Comparison of ENCODE assay signal across 12 cellular contexts in the genomic region with DNA sequence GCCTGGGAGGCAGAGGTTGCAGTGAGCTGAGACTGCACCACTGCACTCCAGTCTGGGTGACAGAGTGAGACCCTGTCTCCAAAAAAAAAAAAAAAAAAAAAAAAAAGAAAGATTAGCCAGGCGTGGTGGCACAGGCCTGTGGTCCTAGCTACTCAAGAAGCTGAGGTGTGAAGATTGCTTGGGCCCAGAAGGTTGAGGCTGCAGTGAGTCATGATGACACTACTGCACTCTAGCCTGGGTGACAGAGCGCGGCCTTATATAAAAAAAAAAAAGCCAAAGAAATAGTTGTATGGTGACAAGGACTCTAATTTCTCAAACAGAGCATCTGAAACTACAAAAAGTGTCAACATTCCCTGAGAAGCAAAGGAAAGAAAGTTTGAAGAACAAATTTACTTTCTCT. TPM values are rescaled to one million over a fixed set of nuclear protein-coding genes. Genes with fewer than 3 reads are reported as not detected.
DNase-seq lines count a peak whose midpoint lies in the region; ATAC-seq and TF ChIP-seq lines count a peak whose summit lies in the region.
"Had no signal": no experiment of that assay in that cellular context is flagged by ENCODE, and none has a peak within 500 bp of the region (broad histone marks: within the 10 kb centered on the region; RNA-seq: fewer than 3 reads in every experiment).

No MANE protein-coding gene starts in this region.

- H3K27me3 Mint-ChIP-seq in activated T-helper 1 cell treated with anti-CD3 and anti-CD28 coated beads, Interleukin-12 subunit alpha, Interleukin-12 subunit beta, Interleukin-2, Interleukin-4 antibody, amounts not matched to agents 30 ng/mL and 10 ng/mL and 1 ng/mL, durations not matched to agents 14 hours and 24 hours and 36 hours (ENCODE audit: insufficient read depth), result no peaks in the 10 kb centered on the region

- peaks cover 67% of the 10 kb centered on the region for H3K4me1 Mint-ChIP-seq in activated T-helper 1 cell treated with anti-CD3 and anti-CD28 coated beads, Interleukin-12 subunit alpha, Interleukin-12 subunit beta, Interleukin-2, Interleukin-4 antibody, amounts not matched to agents 30 ng/mL and 10 ng/mL and 1 ng/mL, durations not matched to agents 14 hours and 24 hours and 36 hours (ENCODE audit: low read depth)

- DNase-seq in Caki2 (ENCODE audit: low read depth) (peak; percentile 84), HS-5 (ENCODE audit: low read depth) (peak; percentile 30), kidney tubule cell (ENCODE audit: low spot score) (peak; percentile 89), omental fat pad (ENCODE audit: low spot score) (no peak), NCI-H526 (lab: John Stamatoyannopoulos, UW) (no peak), NCI-H774 (lab: John Stamatoyannopoulos, UW) (no peak)
- DNase-seq in activated T-helper 1 cell treated with anti-CD3 and anti-CD28 coated beads, Interleukin-12 subunit alpha, Interleukin-12 subunit beta, Interleukin-2, Interleukin-4 antibody, amounts not matched to agents 30 ng/mL and 10 ng/mL and 1 ng/mL, durations not matched to agents 14 hours and 24 hours and 36 hours (ENCODE audit: low spot score), result no peak
- DNase-seq: cerebellar nuclear complex, mesendoderm, Right ventricle myocardium superior had no signal

- in situ Hi-C loops in Caki2 (cut with HindIII; ENCODE audit: low pct_unique_long_range_greater_than_20kb, low sequenced_read_pairs), result no loop called here

- H3K27ac Mint-ChIP-seq in activated T-helper 1 cell treated with anti-CD3 and anti-CD28 coated beads, Interleukin-12 subunit alpha, Interleukin-12 subunit beta, Interleukin-2, Interleukin-4 antibody, amounts not matched to agents 30 ng/mL and 10 ng/mL and 1 ng/mL, durations not matched to agents 14 hours and 24 hours and 36 hours, result peak overlapping the region; percentile 91

- H3K36me3 Mint-ChIP-seq in activated T-helper 1 cell treated with anti-CD3 and anti-CD28 coated beads, Interleukin-12 subunit alpha, Interleukin-12 subunit beta, Interleukin-2, Interleukin-4 antibody, amounts not matched to agents 30 ng/mL and 10 ng/mL and 1 ng/mL, durations not matched to agents 14 hours and 24 hours and 36 hours (ENCODE audit: low read depth), result peaks cover 30% of the 10 kb centered on the region

- H3K9me3 Mint-ChIP-seq in activated T-helper 1 cell treated with anti-CD3 and anti-CD28 coated beads, Interleukin-12 subunit alpha, Interleukin-12 subunit beta, Interleukin-2, Interleukin-4 antibody, amounts not matched to agents 30 ng/mL and 10 ng/mL and 1 ng/mL, durations not matched to agents 14 hours and 24 hours and 36 hours, result no peaks in the 10 kb centered on the region

- intact Hi-C loops in activated T-helper 1 cell treated with anti-CD3 and anti-CD28 coated beads, Interleukin-12 subunit alpha, Interleukin-12 subunit beta, Interleukin-2, Interleukin-4 antibody, amounts not matched to agents 30 ng/mL and 10 ng/mL and 1 ng/mL, durations not matched to agents 14 hours and 24 hours and 36 hours (cut with micrococcal nuclease), result loop anchor here (5.0 kb wide), 2 partner anchors 33 to 293 kb away; a partner anchor contains a TSS

- ATAC-seq in HG03097 (IDR thresholded peaks at IDR 0.05; ENCODE audit: low FRiP score, unreplicated experiment), result no peak
- no peak for ATAC-seq in omental fat pad (ENCODE audit: low FRiP score)
- ATAC-seq: sciatic nerve had no signal

- H3K4me3 Mint-ChIP-seq in activated T-helper 1 cell treated with anti-CD3 and anti-CD28 coated beads, Interleukin-12 subunit alpha, Interleukin-12 subunit beta, Interleukin-2, Interleukin-4 antibody, amounts not matched to agents 30 ng/mL and 10 ng/mL and 1 ng/mL, durations not matched to agents 14 hours and 24 hours and 36 hours, result peak overlapping the region; percentile 84

- no peak for TF ChIP-seq CTCF in omental fat pad (IDR thresholded peaks at IDR 0.05)

RNA-seq across cellular contexts. Expression of a gene that starts 3.4 kb away (rescaled TPM):
- total RNA-seq in Caki2 (2014; rRNA removed; shearing (Covaris generic); ENCODE audit: low replicate concordance), result 1.9 and 2.6 TPM in 2 replicates
- 28.0 and 29.6 TPM in 2 replicates for total RNA-seq in activated T-helper 1 cell treated with anti-CD3 and anti-CD28 coated beads, Interleukin-12 subunit alpha, Interleukin-12 subunit beta, Interleukin-2, Interleukin-4 antibody, amounts not matched to agents 30 ng/mL and 10 ng/mL and 1 ng/mL, durations not matched to agents 14 hours and 24 hours and 36 hours
- 10 to 100 TPM in 1 of 4 donors, 1 to 10 TPM in 3; 2.2 to 10.1 (median 3.5) TPM for total RNA-seq in omental fat pad
- total RNA-seq: Right ventricle myocardium superior had no signal

RNA-seq across cellular contexts. Expression of a gene that starts 12.9 kb away (rescaled TPM):
- 5.9 and 7.6 TPM in 2 replicates for total RNA-seq in Caki2 (2014; rRNA removed; shearing (Covaris generic); ENCODE audit: low replicate concordance)
- 25.8 and 27.4 TPM in 2 replicates for total RNA-seq in activated T-helper 1 cell treated with anti-CD3 and anti-CD28 coated beads, Interleukin-12 subunit alpha, Interleukin-12 subunit beta, Interleukin-2, Interleukin-4 antibody, amounts not matched to agents 30 ng/mL and 10 ng/mL and 1 ng/mL, durations not matched to agents 14 hours and 24 hours and 36 hours
- total RNA-seq in omental fat pad, result 10 to 100 TPM in 1 of 4 donors, 1 to 10 TPM in 3; 6.5 to 26.0 (median 7.7) TPM

RNA-seq across cellular contexts. Expression of a gene that starts 28.4 kb away (rescaled TPM):
- 6.6 and 12.5 TPM in 2 replicates for total RNA-seq in Caki2 (2014; rRNA removed; shearing (Covaris generic); ENCODE audit: low replicate concordance)
- total RNA-seq in activated T-helper 1 cell treated with anti-CD3 and anti-CD28 coated beads, Interleukin-12 subunit alpha, Interleukin-12 subunit beta, Interleukin-2, Interleukin-4 antibody, amounts not matched to agents 30 ng/mL and 10 ng/mL and 1 ng/mL, durations not matched to agents 14 hours and 24 hours and 36 hours, result 67.8 and 71.6 TPM in 2 replicates
- total RNA-seq in omental fat pad, result 10 to 100 TPM in 3 of 4 donors, 1 to 10 TPM in 1; 7.7 to 47.3 (median 18.7) TPM

RNA-seq across cellular contexts. Expression of a gene that starts 48.4 kb away (rescaled TPM):
- 24.3 and 71.6 TPM in 2 replicates for total RNA-seq in Caki2 (2014; rRNA removed; shearing (Covaris generic); ENCODE audit: low replicate concordance)
- 101 and 104 TPM in 2 replicates for total RNA-seq in activated T-helper 1 cell treated with anti-CD3 and anti-CD28 coated beads, Interleukin-12 subunit alpha, Interleukin-12 subunit beta, Interleukin-2, Interleukin-4 antibody, amounts not matched to agents 30 ng/mL and 10 ng/mL and 1 ng/mL, durations not matched to agents 14 hours and 24 hours and 36 hours
- 100 to 1,000 TPM; 100 to 255 (median 143) TPM for total RNA-seq in omental fat pad

RNA-seq across cellular contexts. Expression of a gene that starts 53.6 kb away (rescaled TPM):
- total RNA-seq in Caki2 (2014; rRNA removed; shearing (Covaris generic); ENCODE audit: low replicate concordance), result 2.3 and 5.3 TPM in 2 replicates
- 48.2 and 54.9 TPM in 2 replicates for total RNA-seq in activated T-helper 1 cell treated with anti-CD3 and anti-CD28 coated beads, Interleukin-12 subunit alpha, Interleukin-12 subunit beta, Interleukin-2, Interleukin-4 antibody, amounts not matched to agents 30 ng/mL and 10 ng/mL and 1 ng/mL, durations not matched to agents 14 hours and 24 hours and 36 hours
- 1 to 10 TPM; 3.0 to 9.1 (median 6.3) TPM for total RNA-seq in omental fat pad

Comparison
In these comparisons a context has a peak if more than half of its experiments do, and no peak if none do; other contexts are left out.
1. DNase-seq: peak in Caki2 (single experiment), HS-5 (single experiment) and kidney tubule cell (single experiment); none in activated T-helper 1 cell treated with anti-CD3 and anti-CD28 coated beads, Interleukin-12 subunit alpha, Interleukin-12 subunit beta, Interleukin-2, Interleukin-4 antibody, amounts not matched to agents 30 ng/mL and 10 ng/mL and 1 ng/mL, durations not matched to agents 14 hours and 24 hours and 36 hours (single experiment), omental fat pad (single experiment), NCI-H526 (0 of 2) and NCI-H774 (single experiment).